Comparison of ENCODE assay signal across 8 cellular contexts in genomic region chr5:1800470-1801060, GRCh38. TPM values are rescaled to one million over a fixed set of nuclear protein-coding genes. Genes with fewer than 3 reads are reported as not detected.
A peak's percentile ranks its signal among the peaks of the same experiment; 100 is the strongest.
DNase-seq lines count a peak whose midpoint lies in the region; ATAC-seq and TF ChIP-seq lines count a peak whose summit lies in the region.

No MANE protein-coding gene starts in this region.

- no peaks in the 10 kb centered on the region for H3K9me2 ChIP-seq in DOHH2 (replicated peaks; ENCODE audit: control insufficient read depth, low read length)

- peaks cover 40% of the 10 kb centered on the region for H3K4me1 ChIP-seq in DOHH2 (ENCODE audit: control insufficient read depth, low read length)
- H3K4me1 ChIP-seq in spleen, result peaks cover 18 to 85% (median 55%) of the 10 kb centered on the region in 6 donors

- H3K36me3 ChIP-seq in DOHH2 (ENCODE audit: control insufficient read depth, low read length) (peaks cover 82% of the 10 kb centered on the region), spleen (peaks cover 0 to 62% (median 48%) of the 10 kb centered on the region in 6 donors)

- WGBS in spleen, 5 donors, result 1 to 4% (median 3%) methylated on average over 20 of the region's 20 CpGs

- TF ChIP-seq CTCF in DOHH2 (IDR thresholded peaks at IDR 0.05; ENCODE audit: low read depth, low read length, poor library complexity, severe bottlenecking) (no peak), astrocyte of the spinal cord (IDR thresholded peaks at IDR 0.05; ENCODE audit: low read depth, low read length) (no peak), spleen (IDR thresholded peaks at IDR 0.05 in 8 of 11, conservative IDR thresholded peaks at IDR 0.05 in 3 of 11) (no peak)

- no peaks in the 10 kb centered on the region; the same call in 1 of the 2 replicates for H4K20me1 ChIP-seq in DOHH2 (ENCODE audit: control insufficient read depth, insufficient read depth, low read depth, low read length)

- peak; percentile 0 for ATAC-seq in HG02588 (IDR thresholded peaks at IDR 0.05; ENCODE audit: unreplicated experiment)
- no peak for ATAC-seq in GM19328 (IDR thresholded peaks at IDR 0.05; ENCODE audit: unreplicated experiment)
- ATAC-seq in HG03432 (IDR thresholded peaks at IDR 0.05; ENCODE audit: unreplicated experiment), result no peak

- H3K4me2 ChIP-seq in DOHH2 (ENCODE audit: low read length), result peak overlapping the region; percentile 84

- H3F3A ChIP-seq in DOHH2 (ENCODE audit: control insufficient read depth, insufficient read depth), result peaks cover 8% of the 10 kb centered on the region

- H3K27me3 ChIP-seq in DOHH2 (ENCODE audit: control insufficient read depth, low read length) (no peaks in the 10 kb centered on the region), spleen (replicated peaks in 1 of 7) (no peaks in the 10 kb centered on the region)

- H3K27ac ChIP-seq in DOHH2 (ENCODE audit: low read depth, low read length) (peak overlapping the region; percentile 80), spleen (peak overlapping the region; percentile 70 to 93 (median 90))

- peak overlapping the region; percentile 93 for H3K4me3 ChIP-seq in DOHH2 (ENCODE audit: low read length)
- peak overlapping the region; percentile 81 for H3K4me3 ChIP-seq in astrocyte of the spinal cord (ENCODE audit: low read depth, low read length)
- peak overlapping the region; percentile 90 to 99 (median 97) for H3K4me3 ChIP-seq in spleen

- H3K79me2 ChIP-seq in DOHH2 (ENCODE audit: control insufficient read depth, low read length), result peaks cover 98% of the 10 kb centered on the region

- intact Hi-C loops in spleen (cut with DNase I; ENCODE audit: low total_unique reads), result no loop called here

- H3K9me3 ChIP-seq in DOHH2 (ENCODE audit: control insufficient read depth, insufficient read depth, low read length), result no peaks in the 10 kb centered on the region
- no peaks in the 10 kb centered on the region for H3K9me3 ChIP-seq in spleen

- DNase-seq in NOMO-1 treated with DMSO at 0.1 percent for 48 hours (lab: John Stamatoyannopoulos, UW; ENCODE audit: unreplicated experiment) (peak; percentile 69), astrocyte of the spinal cord (ENCODE audit: low read depth, low spot score) (peak; percentile 20), inferior parietal cortex (ENCODE audit: extremely low spot score) (peak; percentile 53), spleen (no peak)

- TF ChIP-seq POLR2A in spleen (IDR thresholded peaks at IDR 0.05), result peak in 1 of 3 donors; percentile 0

- in situ Hi-C loops in astrocyte of the spinal cord (cut with HindIII; ENCODE audit: low sequenced_read_pairs), result no loop called here

RNA-seq across cellular contexts. Expression of gene NDUFS6, which starts 0.6 kb away (rescaled TPM):
- 10 to 100 TPM; 18.2 to 38.4 (median 25.1) TPM for total RNA-seq in spleen
- polyA plus RNA-seq in spleen, result 10 to 100 TPM; 36.7 to 74.2 (median 49.3) TPM

RNA-seq across cellular contexts. Expression of gene MRPL36, which starts 0.9 kb away (rescaled TPM):
- 10 to 100 TPM; 20.3 to 45.0 (median 22.0) TPM for total RNA-seq in spleen
- 10 to 100 TPM; 59.3 to 77.3 (median 66.2) TPM for polyA plus RNA-seq in spleen
